24 cellular contexts compared by ENCODE assay signal in genomic region chr11:134246678-134247077, GRCh38. TPM values are rescaled to one million over a fixed set of nuclear protein-coding genes. Genes with fewer than 3 reads are reported as not detected.
A peak's percentile ranks its signal among the peaks of the same experiment; 100 is the strongest.
DNase-seq lines count a peak whose midpoint lies in the region; ATAC-seq and TF ChIP-seq lines count a peak whose summit lies in the region.
"Had no signal": no experiment of that assay in that cellular context is flagged by ENCODE, and none has a peak within 500 bp of the region (broad histone marks: within the 10 kb centered on the region; RNA-seq: fewer than 3 reads in every experiment).

No MANE protein-coding gene starts in this region.

- POLR2A ChIA-PET in activated CD8-positive, alpha-beta T cell treated with anti-CD3 and anti-CD28 coated beads for 36 hours (lab: Charles Lee), result no interaction called here
- POLR2A ChIA-PET in activated CD8-positive, alpha-beta T cell treated with anti-CD3 and anti-CD28 coated beads, Interleukin-2, amount 10 ng/mL, durations not matched to agents 7 days and 5 days (lab: Charles Lee), result no interaction called here
- POLR2A ChIA-PET in WTC11 (lab: Charles Lee), result no interaction called here

- H4K20me1 ChIP-seq in neural progenitor cell (ENCODE audit: low read depth), result no peaks in the 10 kb centered on the region

- H3K4me1 Mint-ChIP-seq in activated CD8-positive, alpha-beta T cell treated with anti-CD3 and anti-CD28 coated beads for 36 hours (ENCODE audit: low read depth), result peaks cover 14% of the 10 kb centered on the region
- peaks cover 12% of the 10 kb centered on the region for H3K4me1 Mint-ChIP-seq in activated CD8-positive, alpha-beta T cell treated with anti-CD3 and anti-CD28 coated beads, Interleukin-2, amount 10 ng/mL, durations not matched to agents 7 days and 5 days (ENCODE audit: low read depth)
- H3K4me1 Mint-ChIP-seq in activated naive CD8-positive, alpha-beta T cell (ENCODE audit: low read depth), result peaks cover 9% of the 10 kb centered on the region
- peaks cover 2% of the 10 kb centered on the region for H3K4me1 Mint-ChIP-seq in activated naive CD8-positive, alpha-beta T cell treated with anti-CD3 and anti-CD28 coated beads, Interleukin-2, amount 50 U/mL, for 24 hours
- H3K4me1 Mint-ChIP-seq in WTC11 (peaks cover 11% of the 10 kb centered on the region), progenitor cell of endocrine pancreas (ENCODE audit: low read depth) (peaks cover under 1% of the 10 kb centered on the region), neural progenitor cell (peaks cover 2% of the 10 kb centered on the region)

- no peak overlapping the region for H3K9ac ChIP-seq in neural progenitor cell

- no peak overlapping the region for H3K4me3 Mint-ChIP-seq in activated CD8-positive, alpha-beta T cell treated with anti-CD3 and anti-CD28 coated beads for 36 hours
- no peak overlapping the region for H3K4me3 Mint-ChIP-seq in activated CD8-positive, alpha-beta T cell treated with anti-CD3 and anti-CD28 coated beads, Interleukin-2, amount 10 ng/mL, durations not matched to agents 7 days and 5 days
- no peak overlapping the region for H3K4me3 Mint-ChIP-seq in activated naive CD8-positive, alpha-beta T cell
- H3K4me3 Mint-ChIP-seq in activated naive CD8-positive, alpha-beta T cell treated with anti-CD3 and anti-CD28 coated beads, Interleukin-2, amount 50 U/mL, for 24 hours, result no peak overlapping the region
- no peak overlapping the region for H3K4me3 Mint-ChIP-seq in WTC11
- no peak overlapping the region for H3K4me3 Mint-ChIP-seq in progenitor cell of endocrine pancreas (ENCODE audit: low read depth)
- no peak overlapping the region for H3K4me3 Mint-ChIP-seq in neural progenitor cell

- H3K27ac ChIP-seq in neural progenitor cell, result no peak overlapping the region
- H3K27ac ChIP-seq: PC-9, SJCRH30 had no signal

- TF ChIP-seq CTCF in activated CD8-positive, alpha-beta T cell treated with anti-CD3 and anti-CD28 coated beads for 36 hours (IDR thresholded peaks at IDR 0.05), result no peak
- TF ChIP-seq CTCF in WTC11 (IDR thresholded peaks at IDR 0.05) (no peak), progenitor cell of endocrine pancreas (IDR thresholded peaks at IDR 0.05; ENCODE audit: unreplicated experiment) (no peak), neural progenitor cell (IDR thresholded peaks at IDR 0.05) (no peak)

- H3F3A ChIP-seq in neural progenitor cell (ENCODE audit: low read depth), result no peaks in the 10 kb centered on the region

- peaks cover 32% of the 10 kb centered on the region for H3K36me3 Mint-ChIP-seq in activated CD8-positive, alpha-beta T cell treated with anti-CD3 and anti-CD28 coated beads for 36 hours (ENCODE audit: low read depth)
- peaks cover 60% of the 10 kb centered on the region for H3K36me3 Mint-ChIP-seq in activated CD8-positive, alpha-beta T cell treated with anti-CD3 and anti-CD28 coated beads, Interleukin-2, amount 10 ng/mL, durations not matched to agents 7 days and 5 days (ENCODE audit: low read depth)
- H3K36me3 Mint-ChIP-seq in activated naive CD8-positive, alpha-beta T cell, result peaks cover 2% of the 10 kb centered on the region
- peaks cover 21% of the 10 kb centered on the region for H3K36me3 Mint-ChIP-seq in activated naive CD8-positive, alpha-beta T cell treated with anti-CD3 and anti-CD28 coated beads, Interleukin-2, amount 50 U/mL, for 24 hours (ENCODE audit: low read depth)
- H3K36me3 Mint-ChIP-seq in WTC11, result peaks cover 52% of the 10 kb centered on the region
- H3K36me3 Mint-ChIP-seq in progenitor cell of endocrine pancreas (ENCODE audit: insufficient read depth), result peaks cover 19% of the 10 kb centered on the region
- peaks cover 30% of the 10 kb centered on the region for H3K36me3 Mint-ChIP-seq in neural progenitor cell

- H3K27me3 Mint-ChIP-seq in activated CD8-positive, alpha-beta T cell treated with anti-CD3 and anti-CD28 coated beads for 36 hours, result no peaks in the 10 kb centered on the region
- H3K27me3 Mint-ChIP-seq in activated CD8-positive, alpha-beta T cell treated with anti-CD3 and anti-CD28 coated beads, Interleukin-2, amount 10 ng/mL, durations not matched to agents 7 days and 5 days (ENCODE audit: low read depth), result no peaks in the 10 kb centered on the region
- no peaks in the 10 kb centered on the region for H3K27me3 Mint-ChIP-seq in activated naive CD8-positive, alpha-beta T cell
- H3K27me3 Mint-ChIP-seq in activated naive CD8-positive, alpha-beta T cell treated with anti-CD3 and anti-CD28 coated beads, Interleukin-2, amount 50 U/mL, for 24 hours, result no peaks in the 10 kb centered on the region
- no peaks in the 10 kb centered on the region for H3K27me3 Mint-ChIP-seq in WTC11 (ENCODE audit: low read depth)
- H3K27me3 Mint-ChIP-seq in progenitor cell of endocrine pancreas, result no peaks in the 10 kb centered on the region
- H3K27me3 Mint-ChIP-seq in neural progenitor cell (ENCODE audit: insufficient read depth, low read depth), result no peaks in the 10 kb centered on the region

- no peak overlapping the region for H3K4me3 ChIP-seq in neural progenitor cell
- H3K4me3 ChIP-seq: PC-9, SJCRH30 had no signal

- no peak overlapping the region for H2AFZ ChIP-seq in neural progenitor cell (replicated peaks)
- H2AFZ ChIP-seq: PC-9 had no signal

- intact Hi-C loops in activated CD8-positive, alpha-beta T cell treated with anti-CD3 and anti-CD28 coated beads for 36 hours (cut with micrococcal nuclease), result no loop called here

- DNase-seq in activated CD8-positive, alpha-beta T cell treated with anti-CD3 and anti-CD28 coated beads for 36 hours, result no peak
- no peak for DNase-seq in activated CD8-positive, alpha-beta T cell treated with anti-CD3 and anti-CD28 coated beads, Interleukin-2, amount 10 ng/mL, durations not matched to agents 7 days and 5 days
- no peak for DNase-seq in activated naive CD8-positive, alpha-beta T cell treated with anti-CD3 and anti-CD28 coated beads, Interleukin-2, amount 50 U/mL, for 24 hours
- DNase-seq in WTC11 (ENCODE audit: low spot score), result no peak
- DNase-seq in progenitor cell of endocrine pancreas (ENCODE audit: low spot score, unreplicated experiment), result no peak
- DNase-seq in neural progenitor cell (ENCODE audit: low spot score), result no peak
- DNase-seq in iPS-NIHi7 (ENCODE audit: extremely low spot score), result no peak
- DNase-seq: DMS53; HCEC 1CT; IMR-90; KG1; MM.1S; NCI-H2029 treated with DMSO at 0.1 percent for 48 hours; NCI-H446 treated with DMSO at 0.1 percent for 48 hours; NCI-H526; NCI-H82; NK-92 treated with Interleukin-12 subunit alpha and Interleukin-12 subunit beta, amount 100 ng/mL, for 24 hours; PC-9; SJCRH30 had no signal

- no peak for ATAC-seq in activated CD8-positive, alpha-beta T cell treated with anti-CD3 and anti-CD28 coated beads for 36 hours
- ATAC-seq in activated CD8-positive, alpha-beta T cell treated with anti-CD3 and anti-CD28 coated beads, Interleukin-2, amount 10 ng/mL, durations not matched to agents 7 days and 5 days, result no peak
- no peak for ATAC-seq in activated naive CD8-positive, alpha-beta T cell treated with anti-CD3 and anti-CD28 coated beads, Interleukin-2, amount 50 U/mL, for 24 hours
- ATAC-seq in WTC11, result no peak
- ATAC-seq: Right ventricle myocardium inferior had no signal

- no peaks in the 10 kb centered on the region for H3K9me3 Mint-ChIP-seq in activated CD8-positive, alpha-beta T cell treated with anti-CD3 and anti-CD28 coated beads for 36 hours
- no peaks in the 10 kb centered on the region for H3K9me3 Mint-ChIP-seq in activated CD8-positive, alpha-beta T cell treated with anti-CD3 and anti-CD28 coated beads, Interleukin-2, amount 10 ng/mL, durations not matched to agents 7 days and 5 days (ENCODE audit: insufficient read depth)
- no peaks in the 10 kb centered on the region for H3K9me3 Mint-ChIP-seq in activated naive CD8-positive, alpha-beta T cell (ENCODE audit: low read depth)
- no peaks in the 10 kb centered on the region for H3K9me3 Mint-ChIP-seq in activated naive CD8-positive, alpha-beta T cell treated with anti-CD3 and anti-CD28 coated beads, Interleukin-2, amount 50 U/mL, for 24 hours
- H3K9me3 Mint-ChIP-seq in WTC11, result no peaks in the 10 kb centered on the region
- no peaks in the 10 kb centered on the region for H3K9me3 Mint-ChIP-seq in progenitor cell of endocrine pancreas (ENCODE audit: low read depth)
- no peaks in the 10 kb centered on the region for H3K9me3 Mint-ChIP-seq in neural progenitor cell

- no peaks in the 10 kb centered on the region for H3K9me3 ChIP-seq in neural progenitor cell (ENCODE audit: low read depth)
- H3K9me3 ChIP-seq: SJCRH30 had no signal

- peak overlapping the region; percentile 12 for H3K27ac Mint-ChIP-seq in activated CD8-positive, alpha-beta T cell treated with anti-CD3 and anti-CD28 coated beads for 36 hours
- H3K27ac Mint-ChIP-seq in activated CD8-positive, alpha-beta T cell treated with anti-CD3 and anti-CD28 coated beads, Interleukin-2, amount 10 ng/mL, durations not matched to agents 7 days and 5 days, result no peak overlapping the region
- peak overlapping the region; percentile 77 for H3K27ac Mint-ChIP-seq in activated naive CD8-positive, alpha-beta T cell
- no peak overlapping the region for H3K27ac Mint-ChIP-seq in activated naive CD8-positive, alpha-beta T cell treated with anti-CD3 and anti-CD28 coated beads, Interleukin-2, amount 50 U/mL, for 24 hours
- peak overlapping the region; percentile 19; the same call in 1 of the 2 replicates for H3K27ac Mint-ChIP-seq in WTC11
- H3K27ac Mint-ChIP-seq in progenitor cell of endocrine pancreas, result peak overlapping the region; percentile 87
- H3K27ac Mint-ChIP-seq in neural progenitor cell, result no peak overlapping the region

- H3K27me3 ChIP-seq in neural progenitor cell, result no peaks in the 10 kb centered on the region
- H3K27me3 ChIP-seq: SJCRH30 had no signal

- H3K4me2 ChIP-seq in neural progenitor cell, result no peak overlapping the region
- H3K4me2 ChIP-seq: PC-9 had no signal

- H3K4me1 ChIP-seq in neural progenitor cell, result no peaks in the 10 kb centered on the region
- H3K4me1 ChIP-seq: SJCRH30 had no signal

- CTCF ChIA-PET in activated CD8-positive, alpha-beta T cell treated with anti-CD3 and anti-CD28 coated beads for 36 hours (lab: Charles Lee), result no interaction called here
- CTCF ChIA-PET in activated CD8-positive, alpha-beta T cell treated with anti-CD3 and anti-CD28 coated beads, Interleukin-2, amount 10 ng/mL, durations not matched to agents 7 days and 5 days (lab: Charles Lee), result no interaction called here
- CTCF ChIA-PET in WTC11 (lab: Charles Lee), result no interaction called here

- H3K79me2 ChIP-seq in neural progenitor cell (ENCODE audit: low read depth), result peaks cover 1% of the 10 kb centered on the region

- no peaks in the 10 kb centered on the region for H3K36me3 ChIP-seq in neural progenitor cell

RNA-seq across cellular contexts. Expression of gene THYN1, which starts 6.5 kb away (rescaled TPM):
- total RNA-seq in activated CD8-positive, alpha-beta T cell treated with anti-CD3 and anti-CD28 coated beads for 36 hours, result 10 to 100 TPM; 70.1 to 75.3 TPM
- total RNA-seq in activated CD8-positive, alpha-beta T cell treated with anti-CD3 and anti-CD28 coated beads, Interleukin-2, amount 10 ng/mL, durations not matched to agents 7 days and 5 days, result 10 to 100 TPM; 53.7 to 56.1 TPM
- total RNA-seq in WTC11 (2021) (80.2 to 83.8 TPM (median 82.0 TPM) in 3 replicates), progenitor cell of endocrine pancreas (69.6 and 70.5 TPM in 2 replicates), neural progenitor cell (ENCODE audit: low replicate concordance) (76.0 and 109 TPM in 2 replicates)

RNA-seq across cellular contexts. Expression of gene ACAD8, which starts 6.7 kb away (rescaled TPM):
- 10 to 100 TPM; 13.1 to 13.8 TPM for total RNA-seq in activated CD8-positive, alpha-beta T cell treated with anti-CD3 and anti-CD28 coated beads for 36 hours
- 10 to 100 TPM; 20.7 to 21.1 TPM for total RNA-seq in activated CD8-positive, alpha-beta T cell treated with anti-CD3 and anti-CD28 coated beads, Interleukin-2, amount 10 ng/mL, durations not matched to agents 7 days and 5 days
- total RNA-seq in WTC11 (2021), result 49.4 to 55.2 TPM (median 51.9 TPM) in 3 replicates
- 35.9 and 37.6 TPM in 2 replicates for total RNA-seq in progenitor cell of endocrine pancreas
- 34.5 and 48.4 TPM in 2 replicates for total RNA-seq in neural progenitor cell (ENCODE audit: low replicate concordance)

RNA-seq across cellular contexts. Expression of gene VPS26B, which starts 22.2 kb away (rescaled TPM):
- 10 to 100 TPM; 35.6 TPM for total RNA-seq in activated CD8-positive, alpha-beta T cell treated with anti-CD3 and anti-CD28 coated beads for 36 hours
- total RNA-seq in activated CD8-positive, alpha-beta T cell treated with anti-CD3 and anti-CD28 coated beads, Interleukin-2, amount 10 ng/mL, durations not matched to agents 7 days and 5 days, result 10 to 100 TPM; 55.1 TPM
- 28.7 to 29.3 TPM (median 29.0 TPM) in 3 replicates for total RNA-seq in WTC11 (2021)
- total RNA-seq in progenitor cell of endocrine pancreas, result 39.5 and 39.6 TPM in 2 replicates
- total RNA-seq in neural progenitor cell (ENCODE audit: low replicate concordance), result 17.6 and 19.5 TPM in 2 replicates

RNA-seq across cellular contexts. Expression of gene NCAPD3, which starts 22.9 kb away (rescaled TPM):
- total RNA-seq in activated CD8-positive, alpha-beta T cell treated with anti-CD3 and anti-CD28 coated beads for 36 hours, result 100 to 1,000 TPM in 1 of 2 experiments, 10 to 100 TPM in 1; 98.4 to 102 TPM
- total RNA-seq in activated CD8-positive, alpha-beta T cell treated with anti-CD3 and anti-CD28 coated beads, Interleukin-2, amount 10 ng/mL, durations not matched to agents 7 days and 5 days, result 100 to 1,000 TPM; 125 to 136 TPM
- 46.5 to 63.0 TPM (median 49.1 TPM) in 3 replicates for total RNA-seq in WTC11 (2021)
- total RNA-seq in progenitor cell of endocrine pancreas, result 30.0 and 30.9 TPM in 2 replicates
- total RNA-seq in neural progenitor cell (ENCODE audit: low replicate concordance), result 41.0 and 45.0 TPM in 2 replicates

RNA-seq across cellular contexts. Expression of gene GLB1L3, which starts 29.5 kb away (rescaled TPM):
- total RNA-seq in activated CD8-positive, alpha-beta T cell treated with anti-CD3 and anti-CD28 coated beads for 36 hours, result 10 to 100 TPM; 11.2 to 11.9 TPM
- 1 to 10 TPM; 3.8 to 4.0 TPM for total RNA-seq in activated CD8-positive, alpha-beta T cell treated with anti-CD3 and anti-CD28 coated beads, Interleukin-2, amount 10 ng/mL, durations not matched to agents 7 days and 5 days
- total RNA-seq in WTC11 (2021), result 34.6 to 50.2 TPM (median 35.9 TPM) in 3 replicates
- total RNA-seq in progenitor cell of endocrine pancreas, result not detected in 2 replicates
- total RNA-seq in neural progenitor cell (ENCODE audit: low replicate concordance), result 0.09 TPM in 1 of 2 replicates, not detected in the other
- total RNA-seq: A172, G401, IMR-90, PC-9, Right ventricle myocardium inferior, RPMI7951, SJCRH30 had no signal

Comparison
In these comparisons a context has a peak if more than half of its experiments do, and no peak if none do; other contexts are left out.
1. H3K27ac Mint-ChIP-seq: peak in activated CD8-positive, alpha-beta T cell treated with anti-CD3 and anti-CD28 coated beads for 36 hours (single experiment), activated naive CD8-positive, alpha-beta T cell (single experiment), WTC11 (single experiment) and progenitor cell of endocrine pancreas (single experiment); none in activated CD8-positive, alpha-beta T cell treated with anti-CD3 and anti-CD28 coated beads, Interleukin-2, amount 10 ng/mL, durations not matched to agents 7 days and 5 days (single experiment), activated naive CD8-positive, alpha-beta T cell treated with anti-CD3 and anti-CD28 coated beads, Interleukin-2, amount 50 U/mL, for 24 hours (single experiment) and neural progenitor cell (single experiment).